26 cellular contexts compared by ENCODE assay signal in genomic region chr11:68978931-68979591, GRCh38. TPM values are rescaled to one million over a fixed set of nuclear protein-coding genes. Genes with fewer than 3 reads are reported as not detected.
DNase-seq lines count a peak whose midpoint lies in the region; ATAC-seq, FAIRE-seq and TF ChIP-seq lines count a peak whose summit lies in the region.
"Had no signal": no experiment of that assay in that cellular context is flagged by ENCODE, and none has a peak within 500 bp of the region (broad histone marks: within the 10 kb centered on the region; RNA-seq: fewer than 3 reads in every experiment).

No MANE protein-coding gene starts in this region.

- H2AFZ ChIP-seq in H1 (ENCODE audit: low read length) (no peak overlapping the region), GM23248 (no peak overlapping the region)
- H2AFZ ChIP-seq: GM23338 had no signal

- 86% methylated on average over 14 of the region's 15 CpGs; no CpG with 5 or more reads in 1 of the 2 experiments for WGBS in H1 (ENCODE audit: extremely low coverage in 1 of 2, insufficient coverage in 1 of 2, insufficient read length in 1 of 2, insufficient replicate concordance in 2 of 2, low coverage in 1 of 2, low lambda C conversion rate in 2 of 2, missing lambda C conversion rate in 1 of 2), 2 experiments
- WGBS in GM23248 (ENCODE audit: low coverage in 1 of 2, low lambda C conversion rate in 2 of 2, missing lambda C conversion rate in 2 of 2), 2 experiments = 11 to 36% methylated on average over 10 to 15 of the region's 15 CpGs

- no peak overlapping the region for H3K23ac ChIP-seq in H1 (ENCODE audit: insufficient read length)

- H3K36me3 ChIP-seq in left ventricle myocardium inferior (no peaks in the 10 kb centered on the region), H1 (ENCODE audit: control insufficient read depth in 2 of 4, insufficient read depth in 4 of 4, low read length in 3 of 4) (no peaks in the 10 kb centered on the region), vagina (no peaks in the 10 kb centered on the region), GM23248 (ENCODE audit: low read depth) (no peaks in the 10 kb centered on the region)
- H3K36me3 ChIP-seq: gastroesophageal sphincter, neutrophil, WERI-Rb-1 had no signal

- DNase-seq in Right ventricle myocardium superior = peak; percentile 38
- no peak for DNase-seq in left ventricle myocardium inferior
- DNase-seq in H1 (ENCODE audit: low read depth in 1 of 2, low spot score in 2 of 2) = no peak
- no peak for DNase-seq in vagina (ENCODE audit: extremely low spot score in 2 of 2)
- no peak for DNase-seq in GM23248
- no peak for DNase-seq in NCI-H82 treated with DMSO at 0.1 percent for 48 hours (lab: John Stamatoyannopoulos, UW; ENCODE audit: unreplicated experiment)
- DNase-seq: cerebellar nuclear complex; effector CD8-positive, alpha-beta T cell; NCI-H2227 treated with DMSO at 0.1 percent for 48 hours; NCI-H82; OCI-M1; SIG-M5; stimulated activated CD4-positive, alpha-beta T cell treated with anti-CD3 and anti-CD28 coated beads, Interleukin-12 subunit alpha, Interleukin-12 subunit beta, amount 100 ng/mL, for 4 hours; T-helper 17 cell; WERI-Rb-1 had no signal

- H3K4me1 ChIP-seq in left ventricle myocardium inferior = peaks cover 24% of the 10 kb centered on the region
- H3K4me1 ChIP-seq in H1 (replicated peaks in 1 of 4; ENCODE audit: control insufficient read depth in 3 of 4, insufficient read depth in 4 of 4, low read length in 3 of 4) = peaks cover 0 to 3% (median 1%) of the 10 kb centered on the region in 4 experiments; a peak in 1 of 7 replicates
- H3K4me1 ChIP-seq in vagina = peaks cover 8% of the 10 kb centered on the region
- H3K4me1 ChIP-seq in GM23248 (ENCODE audit: insufficient read depth) = no peaks in the 10 kb centered on the region

- H3K79me2 ChIP-seq in H1 (ENCODE audit: control insufficient read depth in 1 of 2, insufficient read depth in 2 of 2, low read length in 2 of 2) (no peaks in the 10 kb centered on the region), GM23248 (ENCODE audit: insufficient read depth) (no peaks in the 10 kb centered on the region)

- H3K18ac ChIP-seq in H1 (ENCODE audit: extremely low read depth, low read length) = no peak overlapping the region

- H3K79me1 ChIP-seq in H1 (ENCODE audit: low read depth, low read length) = no peaks in the 10 kb centered on the region

- CTCF ChIA-PET in H1 (lab: Charles Lee; ENCODE audit: partially characterized antibody) = interaction anchor here (0.5 to 1.1 kb wide), 4 partner anchors 10 to 713 kb away, joined by 3 read pairs; no protein-coding TSS in a partner anchor

- H3K56ac ChIP-seq in H1 (replicated peaks; ENCODE audit: insufficient read length, low read depth, low read length) = no peak overlapping the region

- H3K36me3 Mint-ChIP-seq in nephron (ENCODE audit: low read depth) = no peaks in the 10 kb centered on the region

- no peak overlapping the region for H2BK20ac ChIP-seq in H1 (ENCODE audit: low read length)

- POLR2A ChIA-PET in H1 (lab: Charles Lee; ENCODE audit: partially characterized antibody) = interaction anchor here (0.7 kb wide), 1 partner anchor 22 kb away, joined by 3 read pairs; no protein-coding TSS in a partner anchor

- no peaks in the 10 kb centered on the region for H3K23me2 ChIP-seq in H1 (ENCODE audit: low read depth, low read length)

- no peak overlapping the region for H3K4ac ChIP-seq in H1 (replicated peaks; ENCODE audit: insufficient read length, low read depth, low read length)

- peak overlapping the region in 2 of 3 experiments; percentile 29 for H3K27ac Mint-ChIP-seq in nephron
- H3K27ac Mint-ChIP-seq: activated naive CD4-positive, alpha-beta T cell treated with anti-CD3 and anti-CD28 coated beads, Interleukin-2, amount 50 U/mL, for 24 hours; CD4-positive, alpha-beta T cell; GM23338; T-helper 17 cell had no signal

- no peak overlapping the region for H4K5ac ChIP-seq in H1 (ENCODE audit: insufficient read length, low read depth, low read length)

- H3K4me3 Mint-ChIP-seq in nephron = no peak overlapping the region
- H3K4me3 Mint-ChIP-seq: activated naive CD4-positive, alpha-beta T cell treated with anti-CD3 and anti-CD28 coated beads, Interleukin-2, amount 50 U/mL, for 24 hours; CD4-positive, alpha-beta T cell; GM23338; T-helper 17 cell had no signal

- no peak for TF ChIP-seq EP300 in H1 (IDR thresholded peaks at IDR 0.05; ENCODE audit: borderline replicate concordance in 1 of 2, low read depth in 2 of 2, low read length in 2 of 2)

- H2AK5ac ChIP-seq in H1 (ENCODE audit: low read depth, low read length) = no peak overlapping the region

- TF ChIP-seq CTCF in left ventricle myocardium inferior (IDR thresholded peaks at IDR 0.05; ENCODE audit: borderline replicate concordance) = no peak
- TF ChIP-seq CTCF in H1 (IDR thresholded peaks at IDR 0.05; ENCODE audit: control extremely low read depth in 1 of 3, insufficient read depth in 1 of 3, low read depth in 1 of 3, low read length in 3 of 3) = no peak
- no peak for TF ChIP-seq CTCF in nephron (IDR thresholded peaks at IDR 0.05; ENCODE audit: unreplicated experiment in 3 of 3)
- no peak for TF ChIP-seq CTCF in vagina (IDR thresholded peaks at IDR 0.05)

- no peak overlapping the region for H3K9ac ChIP-seq in H1 (replicated peaks in 1 of 4; ENCODE audit: extremely low read depth in 1 of 4, low read depth in 3 of 4, low read length in 3 of 4)
- no peak overlapping the region for H3K9ac ChIP-seq in GM23248

- in situ Hi-C loops in GM23248 (cut with MboI) = no loop called here

- no peaks in the 10 kb centered on the region for H3K9me2 ChIP-seq in GM23248 (ENCODE audit: insufficient read depth)

- H3K27me3 ChIP-seq in left ventricle myocardium inferior (ENCODE audit: low read depth) (no peaks in the 10 kb centered on the region), H1 (replicated peaks in 1 of 4; ENCODE audit: control insufficient read depth in 3 of 4, extremely low read depth in 1 of 4, insufficient read depth in 3 of 4, low read length in 3 of 4) (no peaks in the 10 kb centered on the region; a peak in 2 of 7 replicates), vagina (no peaks in the 10 kb centered on the region), GM23248 (replicated peaks; ENCODE audit: insufficient read depth) (peaks cover 28% of the 10 kb centered on the region; the same call in 1 of the 2 replicates)
- H3K27me3 ChIP-seq: gastroesophageal sphincter had no signal

- no peak overlapping the region for H2BK15ac ChIP-seq in H1 (ENCODE audit: low read length)

- H3K4me3 ChIP-seq in left ventricle myocardium inferior (no peak overlapping the region), H1 (ENCODE audit: extremely low read depth in 1 of 4, insufficient read depth in 2 of 4, low read depth in 3 of 4, low read length in 4 of 4) (no peak overlapping the region), vagina (no peak overlapping the region), GM23248 (no peak overlapping the region)
- H3K4me3 ChIP-seq: gastroesophageal sphincter, GM23338, K562 had no signal

- H3K4me2 ChIP-seq in H1 (ENCODE audit: insufficient read depth in 1 of 2, low read depth in 2 of 2, low read length in 2 of 2) (no peak overlapping the region), GM23248 (ENCODE audit: unreplicated experiment) (no peak overlapping the region)
- H3K4me2 ChIP-seq: GM23338 had no signal

- FAIRE-seq in H1 (lab: Jason Lieb, UNC) = no peak
- FAIRE-seq: astrocyte, GM19239, K562 had no signal

- peak overlapping the region; percentile 25 for H4K91ac ChIP-seq in H1 (replicated peaks; ENCODE audit: insufficient read length, low read length)

- peaks cover 10% of the 10 kb centered on the region for H3K9me3 Mint-ChIP-seq in nephron

- H4K20me1 ChIP-seq in H1 (replicated peaks in 1 of 2; ENCODE audit: control insufficient read depth in 1 of 2, insufficient read depth in 2 of 2, low read length in 2 of 2) = no peaks in the 10 kb centered on the region
- H4K20me1 ChIP-seq in GM23248 (ENCODE audit: insufficient read depth) = no peaks in the 10 kb centered on the region

- peaks cover 33% of the 10 kb centered on the region for H3K4me1 Mint-ChIP-seq in nephron
- H3K4me1 Mint-ChIP-seq: activated naive CD4-positive, alpha-beta T cell treated with anti-CD3 and anti-CD28 coated beads, Interleukin-2, amount 50 U/mL, for 24 hours had no signal

- TF ChIP-seq RAD21 in H1 (IDR thresholded peaks at IDR 0.05 in 1 of 2, conservative IDR thresholded peaks at IDR 0.05 in 1 of 2; ENCODE audit: low read depth in 2 of 2, low read length in 2 of 2) = no peak

- H2BK120ac ChIP-seq in H1 (replicated peaks; ENCODE audit: low read depth, low read length) = no peak overlapping the region

- intact Hi-C loops in Right ventricle myocardium superior (cut with DNase I) = no loop called here
- intact Hi-C loops in left ventricle myocardium inferior (cut with micrococcal nuclease) = no loop called here
- intact Hi-C loops in vagina (cut with DNase I) = no loop called here

- peaks cover 24% of the 10 kb centered on the region for H3K27me3 Mint-ChIP-seq in nephron (ENCODE audit: low read depth)
- H3K27me3 Mint-ChIP-seq: activated naive CD4-positive, alpha-beta T cell treated with anti-CD3 and anti-CD28 coated beads, Interleukin-2, amount 50 U/mL, for 24 hours had no signal

- H3K9me3 ChIP-seq in left ventricle myocardium inferior (replicated peaks) (peaks cover 8% of the 10 kb centered on the region), H1 (ENCODE audit: insufficient read depth in 2 of 2, low read depth in 1 of 2, low read length in 1 of 2) (peaks cover 4 to 5% of the 10 kb centered on the region in 2 experiments; a peak in 2 of 4 replicates), vagina (no peaks in the 10 kb centered on the region), GM23248 (ENCODE audit: low read depth) (no peaks in the 10 kb centered on the region)
- H3K9me3 ChIP-seq: gastroesophageal sphincter, neutrophil had no signal

- H3K27ac ChIP-seq in left ventricle myocardium inferior (replicated peaks) (no peak overlapping the region), H1 (ENCODE audit: low read depth, low read length) (no peak overlapping the region), vagina (peak overlapping the region; percentile 6), GM23248 (no peak overlapping the region)
- H3K27ac ChIP-seq: gastroesophageal sphincter, neutrophil, WERI-Rb-1 had no signal

- TF ChIP-seq POLR2A in H1 (IDR thresholded peaks at IDR 0.05; ENCODE audit: control extremely low read depth in 1 of 2, low read depth in 2 of 2, low read length in 2 of 2) = no peak
- TF ChIP-seq POLR2A in vagina (IDR thresholded peaks at IDR 0.05) = no peak

- peak; percentile 45 for ATAC-seq in Right ventricle myocardium superior (ENCODE audit: poor library complexity)
- ATAC-seq in GM21515 (IDR thresholded peaks at IDR 0.05; ENCODE audit: unreplicated experiment) = no peak
- ATAC-seq: gastroesophageal sphincter, T-helper 17 cell had no signal

- H3F3A ChIP-seq in GM23248 (ENCODE audit: insufficient read depth) = no peaks in the 10 kb centered on the region

- H3K14ac ChIP-seq in H1 (ENCODE audit: insufficient read length) = no peak overlapping the region

- H4K8ac ChIP-seq in H1 (ENCODE audit: extremely low read depth, insufficient read depth, low read length) = no peak overlapping the region

- H2BK12ac ChIP-seq in H1 (ENCODE audit: low read depth, low read length) = no peak overlapping the region; the same call in 1 of the 2 replicates

- H2BK5ac ChIP-seq in H1 (ENCODE audit: low read depth, low read length) = no peak overlapping the region

RNA-seq across cellular contexts. Expression of gene MRGPRD, which starts 1.7 kb away (rescaled TPM):
- total RNA-seq in Right ventricle myocardium superior (not detected), left ventricle myocardium inferior (not detected), vagina (not detected)
- not detected in 2 replicates for total RNA-seq in H1 (2021; fragmentation: NEBNext Ultra II Directional; extraction: Animal tissue kit (Norgen Biotek cat#: 25700))
- polyA plus RNA-seq in H1 (2011; rRNA removed) (not detected in 2 replicates), GM23248 (2016; fragmentation: Nextera tagmentation; extraction: Ambion mirVana) (not detected in 2 replicates)
- not detected for polyA plus RNA-seq in H1 (2011; cell fraction: cytosol; rRNA removed)
- polyA plus RNA-seq in H1 (2011; cell fraction: nucleus; rRNA removed) = not detected
- not detected in 4 replicates for polyA plus RNA-seq in H1 (2012, experiment 1 of 2)
- polyA plus RNA-seq in H1 (2012, experiment 2 of 2) = not detected
- not detected for polyA plus RNA-seq in H1 (2013, experiment 1 of 2)
- not detected for polyA plus RNA-seq in H1 (2013, experiment 2 of 2)
- polyA minus RNA-seq in H1 (2011; rRNA and poly(A)+ RNA removed) = 0.24 TPM in 1 of 2 replicates, not detected in the other
- polyA minus RNA-seq in H1 (2011; cell fraction: cytosol; rRNA and poly(A)+ RNA removed) = not detected
- not detected for polyA minus RNA-seq in H1 (2011; cell fraction: nucleus; rRNA and poly(A)+ RNA removed)
- total RNA-seq in GM23248 (2014; rRNA removed; shearing (Covaris generic)) = not detected in 2 replicates
- total RNA-seq: astrocyte; CD4-positive, alpha-beta T cell; GM23338; K562; T-helper 17 cell had no signal
- polyA plus RNA-seq: esophagus, GM23338, K562 had no signal

RNA-seq across cellular contexts. Expression of gene MRGPRF, which starts 34.0 kb away (rescaled TPM):
- total RNA-seq in Right ventricle myocardium superior (4.9 TPM), left ventricle myocardium inferior (3.9 TPM), vagina (84.5 TPM)
- total RNA-seq in H1 (2021; fragmentation: NEBNext Ultra II Directional; extraction: Animal tissue kit (Norgen Biotek cat#: 25700)) = 11.0 and 11.9 TPM in 2 replicates
- polyA plus RNA-seq in H1 (2011; rRNA removed) (7.5 and 12.2 TPM in 2 replicates), GM23248 (2016; fragmentation: Nextera tagmentation; extraction: Ambion mirVana) (20.7 and 21.2 TPM in 2 replicates)
- polyA plus RNA-seq in H1 (2011; cell fraction: cytosol; rRNA removed) = 7.1 TPM
- polyA plus RNA-seq in H1 (2011; cell fraction: nucleus; rRNA removed) = 7.9 TPM
- polyA plus RNA-seq in H1 (2012, experiment 1 of 2) = 6.8 to 11.3 TPM (median 8.2 TPM) in 4 replicates
- 13.9 TPM for polyA plus RNA-seq in H1 (2012, experiment 2 of 2)
- 11.8 TPM for polyA plus RNA-seq in H1 (2013, experiment 1 of 2)
- polyA plus RNA-seq in H1 (2013, experiment 2 of 2) = 12.8 TPM
- polyA minus RNA-seq in H1 (2011; rRNA and poly(A)+ RNA removed) = 4.3 and 5.4 TPM in 2 replicates
- 6.4 TPM for polyA minus RNA-seq in H1 (2011; cell fraction: cytosol; rRNA and poly(A)+ RNA removed)
- 7.7 TPM for polyA minus RNA-seq in H1 (2011; cell fraction: nucleus; rRNA and poly(A)+ RNA removed)
- 25.3 and 36.0 TPM in 2 replicates for total RNA-seq in GM23248 (2014; rRNA removed; shearing (Covaris generic))
- total RNA-seq: CD4-positive, alpha-beta T cell; K562; T-helper 17 cell had no signal
- polyA plus RNA-seq: K562 had no signal
